ENCODE assay signal across 8 cellular contexts in genomic region chr13:67481445-67481844, GRCh38.
"Had no signal": no experiment of that assay in that cellular context is flagged by ENCODE, and none has a peak within 500 bp of the region (broad histone marks: within the 10 kb centered on the region; RNA-seq: fewer than 3 reads in every experiment).

No MANE protein-coding gene starts in this region.

- H3K4me3 ChIP-seq: GM23338 had no signal

- ATAC-seq: GM23338 had no signal

- FAIRE-seq: H1, H54, HTR-8/SVneo had no signal

- H3K27ac ChIP-seq: KMS-11 had no signal

- DNase-seq: H9, HCEC 1CT, KBM-7 had no signal

- H3K4me2 ChIP-seq: GM23338, KMS-11 had no signal

- H3K9ac ChIP-seq: KMS-11 had no signal

- H2AFZ ChIP-seq: GM23338 had no signal
